Comparison of ENCODE assay signal across 8 cellular contexts in genomic region chr6:20400476-20401402, GRCh38.
DNase-seq lines count a peak whose midpoint lies in the region; TF ChIP-seq lines count a peak whose summit lies in the region.

No MANE protein-coding gene starts in this region.

- no peak for DNase-seq in AG09309 (ENCODE audit: low read depth)
- DNase-seq in GM20000 (ENCODE audit: low spot score): peak; percentile 23
- DNase-seq in NCI-H146 treated with DMSO at 0.1 percent for 48 hours (lab: John Stamatoyannopoulos, UW; ENCODE audit: unreplicated experiment): peak; percentile 87
- DNase-seq in T-helper 2 cell: peak; percentile 8 to 66 (median 20)
- DNase-seq in cardiac fibroblast (ENCODE audit: low read depth in 2 of 2): peak; percentile 37 to 54
- DNase-seq in kidney glomerular epithelial cell (lab: John Stamatoyannopoulos, UW): peak; percentile 75
- peak in 3 of 4 experiments; percentile 20 for DNase-seq in stimulated activated CD4-positive, alpha-beta T cell treated with anti-CD3 and anti-CD28 coated beads, Interleukin-1b, Interleukin-23, amount 100 ng/mL, for 24 hours (ENCODE audit: low read depth in 4 of 4, low spot score in 1 of 4)
- no peak for DNase-seq in ecto neural progenitor cell (ENCODE audit: low spot score)

- peak; percentile 34 for TF ChIP-seq CTCF in AG09309 (IDR thresholded peaks at IDR 0.05; ENCODE audit: control insufficient read depth, insufficient read depth, low read depth, low read length, missing control alignments)
- TF ChIP-seq CTCF in GM20000 (IDR thresholded peaks at IDR 0.05; ENCODE audit: extremely low read depth, missing control alignments): no peak
- peak; percentile 29 for TF ChIP-seq CTCF in cardiac fibroblast (IDR thresholded peaks at IDR 0.05; ENCODE audit: low read depth, low read length)

- peak overlapping the region; percentile 53 for H3K4me3 ChIP-seq in AG09309 (ENCODE audit: control insufficient read depth, low read depth, low read length)
- peak overlapping the region; percentile 63 to 67 for H3K4me3 ChIP-seq in cardiac fibroblast (replicated peaks in 1 of 2; ENCODE audit: low read depth in 2 of 2, low read length in 2 of 2)

Comparison
In these comparisons a context has a peak if more than half of its experiments do, and no peak if none do; other contexts are left out.
1. DNase-seq: peak in GM20000 (single experiment), NCI-H146 treated with DMSO at 0.1 percent for 48 hours (single experiment), T-helper 2 cell (5 of 5), cardiac fibroblast (2 of 2), kidney glomerular epithelial cell (single experiment) and stimulated activated CD4-positive, alpha-beta T cell treated with anti-CD3 and anti-CD28 coated beads, Interleukin-1b, Interleukin-23, amount 100 ng/mL, for 24 hours (3 of 4); none in AG09309 (single experiment) and ecto neural progenitor cell (single experiment).